Comparison of ENCODE assay signal across 33 cellular contexts in genomic region chr3:188533172-188533571, GRCh38.
"Had no signal": no experiment of that assay in that cellular context is flagged by ENCODE, and none has a peak within 500 bp of the region (broad histone marks: within the 10 kb centered on the region; RNA-seq: fewer than 3 reads in every experiment).

No MANE protein-coding gene starts in this region.

- H3K27me3 Mint-ChIP-seq: activated naive CD4-positive, alpha-beta T cell treated with anti-CD3 and anti-CD28 coated beads, Interleukin-2, amount 10 ng/mL, durations not matched to agents 7 days and 5 days; activated naive CD8-positive, alpha-beta T cell treated with anti-CD3 and anti-CD28 coated beads, Interleukin-2, amount 10 ng/mL, durations not matched to agents 7 days and 5 days; activated T-cell treated with anti-CD3 and anti-CD28 coated beads, Interleukin-2, amount 50 U/mL, for 24 hours; central memory CD8-positive, alpha-beta T cell; memory B cell; naive thymus-derived CD4-positive, alpha-beta T cell; stimulated activated naive CD8-positive, alpha-beta T cell treated with anti-CD3 and anti-CD28 coated beads, Interleukin-15, Interleukin-2, amounts not matched to agents 100 ng/mL and 50 ng/mL, for 24 hours had no signal

- H3K9me3 ChIP-seq: esophagus squamous epithelium, gastroesophageal sphincter, thoracic aorta had no signal

- H2AFZ ChIP-seq: neural progenitor cell had no signal

- H3K4me3 Mint-ChIP-seq: activated naive CD4-positive, alpha-beta T cell treated with anti-CD3 and anti-CD28 coated beads, Interleukin-2, amount 10 ng/mL, durations not matched to agents 7 days and 5 days; activated naive CD8-positive, alpha-beta T cell treated with anti-CD3 and anti-CD28 coated beads, Interleukin-2, amount 10 ng/mL, durations not matched to agents 7 days and 5 days; activated T-cell treated with anti-CD3 and anti-CD28 coated beads, Interleukin-2, amount 50 U/mL, for 24 hours; central memory CD8-positive, alpha-beta T cell; memory B cell; naive thymus-derived CD4-positive, alpha-beta T cell; neural progenitor cell; stimulated activated naive CD8-positive, alpha-beta T cell treated with anti-CD3 and anti-CD28 coated beads, Interleukin-15, Interleukin-2, amounts not matched to agents 100 ng/mL and 50 ng/mL, for 24 hours; T-helper 1 cell treated with Interleukin-12 subunit alpha and Interleukin-12 subunit beta and Interleukin-4 antibody, amounts not matched to agents 30 μg/mL and 1 μg/mL, for 36 hours had no signal

- H3K27ac Mint-ChIP-seq: activated naive CD4-positive, alpha-beta T cell treated with anti-CD3 and anti-CD28 coated beads, Interleukin-2, amount 10 ng/mL, durations not matched to agents 7 days and 5 days; activated naive CD8-positive, alpha-beta T cell treated with anti-CD3 and anti-CD28 coated beads, Interleukin-2, amount 10 ng/mL, durations not matched to agents 7 days and 5 days; activated T-cell treated with anti-CD3 and anti-CD28 coated beads, Interleukin-2, amount 50 U/mL, for 24 hours; memory B cell; naive thymus-derived CD4-positive, alpha-beta T cell; neural progenitor cell; stimulated activated naive CD8-positive, alpha-beta T cell treated with anti-CD3 and anti-CD28 coated beads, Interleukin-15, Interleukin-2, amounts not matched to agents 100 ng/mL and 50 ng/mL, for 24 hours; T-helper 1 cell treated with Interleukin-12 subunit alpha and Interleukin-12 subunit beta and Interleukin-4 antibody, amounts not matched to agents 30 μg/mL and 1 μg/mL, for 36 hours had no signal

- H3K4me3 ChIP-seq: esophagus squamous epithelium, gastroesophageal sphincter, neural progenitor cell, thoracic aorta had no signal

- FAIRE-seq: bronchial epithelial cell, colon, TTC549, urothelium cell line had no signal

- H3K27me3 ChIP-seq: esophagus squamous epithelium, gastroesophageal sphincter, neural progenitor cell had no signal

- DNase-seq: activated CD4-positive, alpha-beta T cell treated with anti-CD3 and anti-CD28 coated beads for 4 hours; activated CD4-positive, alpha-beta T cell treated with anti-CD3 and anti-CD28 coated beads, Interleukin-2, amount 50 U/mL, for 4 hours; activated CD8-positive, alpha-beta memory T cell treated with anti-CD3 and anti-CD28 coated beads, Interleukin-2, amount 50 U/mL, for 48 hours; activated gamma-delta T cell; activated naive CD4-positive, alpha-beta T cell treated with anti-CD3 and anti-CD28 coated beads, Interleukin-2, amount 10 ng/mL, durations not matched to agents 7 days and 5 days; activated naive CD8-positive, alpha-beta T cell treated with anti-CD3 and anti-CD28 coated beads, Interleukin-2, amount 10 ng/mL, durations not matched to agents 7 days and 5 days; activated T-cell treated with anti-CD3 and anti-CD28 coated beads, Interleukin-2, amount 50 U/mL, for 24 hours; amygdala; effector CD4-positive, alpha-beta T cell; esophagus squamous epithelium; head of caudate nucleus; hippocampal formation; midbrain; naive thymus-derived CD4-positive, alpha-beta T cell; occipital lobe; posterior cingulate gyrus; right cardiac atrium; stimulated activated CD4-positive, alpha-beta T cell treated with anti-CD3 and anti-CD28 coated beads, Interleukin-12 subunit alpha, Interleukin-12 subunit beta, amount 100 ng/mL, for 4 hours; stimulated activated CD4-positive, alpha-beta T cell treated with anti-CD3 and anti-CD28 coated beads, Interleukin-4, amount 100 ng/mL, for 1 hour; T-helper 9 cell; trophoblast cell had no signal

- H3K36me3 Mint-ChIP-seq: neural progenitor cell had no signal

- H3K4me1 Mint-ChIP-seq: activated naive CD8-positive, alpha-beta T cell treated with anti-CD3 and anti-CD28 coated beads, Interleukin-2, amount 10 ng/mL, durations not matched to agents 7 days and 5 days; neural progenitor cell had no signal

- H3K9me3 Mint-ChIP-seq: activated naive CD4-positive, alpha-beta T cell treated with anti-CD3 and anti-CD28 coated beads, Interleukin-2, amount 10 ng/mL, durations not matched to agents 7 days and 5 days; activated T-cell treated with anti-CD3 and anti-CD28 coated beads, Interleukin-2, amount 50 U/mL, for 24 hours; central memory CD8-positive, alpha-beta T cell; memory B cell; naive thymus-derived CD4-positive, alpha-beta T cell; neural progenitor cell; stimulated activated naive CD8-positive, alpha-beta T cell treated with anti-CD3 and anti-CD28 coated beads, Interleukin-15, Interleukin-2, amounts not matched to agents 100 ng/mL and 50 ng/mL, for 24 hours; T-helper 1 cell treated with Interleukin-12 subunit alpha and Interleukin-12 subunit beta and Interleukin-4 antibody, amounts not matched to agents 30 μg/mL and 1 μg/mL, for 36 hours had no signal

- ATAC-seq: gastroesophageal sphincter; naive thymus-derived CD4-positive, alpha-beta T cell; right cardiac atrium had no signal

- H3K36me3 ChIP-seq: esophagus squamous epithelium, gastroesophageal sphincter, neural progenitor cell, thoracic aorta had no signal

- H3K27ac ChIP-seq: esophagus squamous epithelium, neural progenitor cell, thoracic aorta, VCaP had no signal

- H3K4me2 ChIP-seq: neural progenitor cell had no signal
